In genomic region chr6:127952831-127953230, GRCh38 we compare ENCODE assay signal across 18 cellular contexts. TPM values are rescaled to one million over a fixed set of nuclear protein-coding genes. Genes with fewer than 3 reads are reported as not detected.
DNase-seq lines count a peak whose midpoint lies in the region; ATAC-seq and TF ChIP-seq lines count a peak whose summit lies in the region.
"Had no signal": no experiment of that assay in that cellular context is flagged by ENCODE, and none has a peak within 500 bp of the region (broad histone marks: within the 10 kb centered on the region; RNA-seq: fewer than 3 reads in every experiment).

No MANE protein-coding gene starts in this region.

- H3K79me2 ChIP-seq in GM23338 (replicated peaks; ENCODE audit: insufficient read depth) = no peaks in the 10 kb centered on the region
- H3K79me2 ChIP-seq: parathyroid adenoma had no signal

- H3K27ac ChIP-seq in GM23338 (ENCODE audit: low read depth) = no peak overlapping the region
- H3K27ac ChIP-seq: parathyroid adenoma, transverse colon had no signal

- TF ChIP-seq CTCF in GM23338 (conservative IDR thresholded peaks at IDR 0.05; ENCODE audit: low read depth in 2 of 2) = no peak

- H3K4me2 ChIP-seq in GM23338 = no peak overlapping the region

- peaks cover 22% of the 10 kb centered on the region for H3K36me3 Mint-ChIP-seq in T-helper 1 cell treated with Interleukin-12 subunit alpha and Interleukin-12 subunit beta and Interleukin-4 antibody, amounts not matched to agents 30 μg/mL and 1 μg/mL, for 36 hours (ENCODE audit: low read depth)
- no peaks in the 10 kb centered on the region for H3K36me3 Mint-ChIP-seq in GM23338 (ENCODE audit: low read depth)
- no peaks in the 10 kb centered on the region for H3K36me3 Mint-ChIP-seq in activated T-helper 17 cell treated with anti-CD3 and anti-CD28 coated beads, Interleukin-2, amount 50 U/mL, for 72 hours (ENCODE audit: low read depth)
- H3K36me3 Mint-ChIP-seq in natural killer cell treated with Interleukin-12 subunit alpha and Interleukin-12 subunit beta and Interleukin-15 and Interleukin-18, amount 100 ng/mL, for 72 hours = peaks cover 9% of the 10 kb centered on the region

- DNase-seq in T-helper 1 cell (no peak), GM23338 (ENCODE audit: low spot score) (no peak), posterior vena cava (ENCODE audit: low spot score) (no peak), islet precursor cell (no peak)
- DNase-seq in natural killer cell treated with Interleukin-12 subunit alpha and Interleukin-12 subunit beta and Interleukin-15 and Interleukin-18, amount 100 ng/mL, for 72 hours (ENCODE audit: low spot score) = no peak
- DNase-seq: foreskin melanocyte, Kasumi-1, NCI-H1436, SIG-M5, small intestine, transverse colon had no signal

- H3K36me3 ChIP-seq in GM23338 (ENCODE audit: insufficient read depth) = no peaks in the 10 kb centered on the region
- H3K36me3 ChIP-seq: transverse colon had no signal

- no peak for ATAC-seq in GM23338
- ATAC-seq in activated T-helper 17 cell treated with anti-CD3 and anti-CD28 coated beads, Interleukin-2, amount 50 U/mL, for 72 hours (replicated peaks) = no peak
- ATAC-seq in natural killer cell treated with Interleukin-12 subunit alpha and Interleukin-12 subunit beta and Interleukin-15 and Interleukin-18, amount 100 ng/mL, for 72 hours = no peak
- ATAC-seq in HG03469 (IDR thresholded peaks at IDR 0.05; ENCODE audit: unreplicated experiment) = no peak

- H3K4me1 ChIP-seq in GM23338 (ENCODE audit: insufficient read depth) = no peaks in the 10 kb centered on the region
- H3K4me1 ChIP-seq: parathyroid adenoma, transverse colon had no signal

- intact Hi-C loops in posterior vena cava (cut with DNase I) = no loop called here

- no peak overlapping the region for H3K4me3 ChIP-seq in GM23338
- H3K4me3 ChIP-seq: transverse colon had no signal

- H3K27me3 Mint-ChIP-seq in T-helper 1 cell treated with Interleukin-12 subunit alpha and Interleukin-12 subunit beta and Interleukin-4 antibody, amounts not matched to agents 30 μg/mL and 1 μg/mL, for 36 hours (ENCODE audit: low read depth) = no peaks in the 10 kb centered on the region
- no peaks in the 10 kb centered on the region for H3K27me3 Mint-ChIP-seq in GM23338 (ENCODE audit: insufficient read depth, low read depth, poor library complexity)
- no peaks in the 10 kb centered on the region for H3K27me3 Mint-ChIP-seq in activated T-helper 17 cell treated with anti-CD3 and anti-CD28 coated beads, Interleukin-2, amount 50 U/mL, for 72 hours
- no peaks in the 10 kb centered on the region for H3K27me3 Mint-ChIP-seq in natural killer cell treated with Interleukin-12 subunit alpha and Interleukin-12 subunit beta and Interleukin-15 and Interleukin-18, amount 100 ng/mL, for 72 hours

- peak overlapping the region; percentile 22 for H3K27ac Mint-ChIP-seq in T-helper 1 cell treated with Interleukin-12 subunit alpha and Interleukin-12 subunit beta and Interleukin-4 antibody, amounts not matched to agents 30 μg/mL and 1 μg/mL, for 36 hours
- no peak overlapping the region for H3K27ac Mint-ChIP-seq in GM23338
- H3K27ac Mint-ChIP-seq in activated T-helper 17 cell treated with anti-CD3 and anti-CD28 coated beads, Interleukin-2, amount 50 U/mL, for 72 hours = no peak overlapping the region
- H3K27ac Mint-ChIP-seq in natural killer cell treated with Interleukin-12 subunit alpha and Interleukin-12 subunit beta and Interleukin-15 and Interleukin-18, amount 100 ng/mL, for 72 hours = peak overlapping the region in 1 of 2 donors; percentile 87

- no peaks in the 10 kb centered on the region for H4K20me1 ChIP-seq in GM23338 (replicated peaks; ENCODE audit: insufficient read depth)

- H3K27me3 ChIP-seq in GM23338 (ENCODE audit: insufficient read depth) = no peaks in the 10 kb centered on the region
- H3K27me3 ChIP-seq: transverse colon had no signal

- H3K4me3 Mint-ChIP-seq in T-helper 1 cell treated with Interleukin-12 subunit alpha and Interleukin-12 subunit beta and Interleukin-4 antibody, amounts not matched to agents 30 μg/mL and 1 μg/mL, for 36 hours = no peak overlapping the region
- H3K4me3 Mint-ChIP-seq in GM23338 = no peak overlapping the region
- H3K4me3 Mint-ChIP-seq in activated T-helper 17 cell treated with anti-CD3 and anti-CD28 coated beads, Interleukin-2, amount 50 U/mL, for 72 hours = peak overlapping the region; percentile 79
- H3K4me3 Mint-ChIP-seq in natural killer cell treated with Interleukin-12 subunit alpha and Interleukin-12 subunit beta and Interleukin-15 and Interleukin-18, amount 100 ng/mL, for 72 hours = peak overlapping the region; percentile 23

- H3K9me2 ChIP-seq in GM23338 (ENCODE audit: insufficient read depth) = no peaks in the 10 kb centered on the region

- no peaks in the 10 kb centered on the region for H3F3A ChIP-seq in GM23338 (replicated peaks; ENCODE audit: low read depth)

- H2AFZ ChIP-seq in GM23338 = peak overlapping the region; percentile 28; the same call in 1 of the 2 replicates
- H2AFZ ChIP-seq: parathyroid adenoma had no signal

- peaks cover 16% of the 10 kb centered on the region for H3K9me3 Mint-ChIP-seq in T-helper 1 cell treated with Interleukin-12 subunit alpha and Interleukin-12 subunit beta and Interleukin-4 antibody, amounts not matched to agents 30 μg/mL and 1 μg/mL, for 36 hours
- H3K9me3 Mint-ChIP-seq in GM23338 = no peaks in the 10 kb centered on the region
- peaks cover 6% of the 10 kb centered on the region for H3K9me3 Mint-ChIP-seq in activated T-helper 17 cell treated with anti-CD3 and anti-CD28 coated beads, Interleukin-2, amount 50 U/mL, for 72 hours
- H3K9me3 Mint-ChIP-seq in natural killer cell treated with Interleukin-12 subunit alpha and Interleukin-12 subunit beta and Interleukin-15 and Interleukin-18, amount 100 ng/mL, for 72 hours = no peaks in the 10 kb centered on the region

- peaks cover 44% of the 10 kb centered on the region for H3K4me1 Mint-ChIP-seq in T-helper 1 cell treated with Interleukin-12 subunit alpha and Interleukin-12 subunit beta and Interleukin-4 antibody, amounts not matched to agents 30 μg/mL and 1 μg/mL, for 36 hours (ENCODE audit: low read depth)
- no peaks in the 10 kb centered on the region; the same call in 2 of the 3 replicates for H3K4me1 Mint-ChIP-seq in GM23338
- peaks cover 32% of the 10 kb centered on the region for H3K4me1 Mint-ChIP-seq in activated T-helper 17 cell treated with anti-CD3 and anti-CD28 coated beads, Interleukin-2, amount 50 U/mL, for 72 hours
- H3K4me1 Mint-ChIP-seq in natural killer cell treated with Interleukin-12 subunit alpha and Interleukin-12 subunit beta and Interleukin-15 and Interleukin-18, amount 100 ng/mL, for 72 hours (ENCODE audit: low read depth in 2 of 2) = peaks cover 26 to 43% of the 10 kb centered on the region in 2 donors

TF ChIP-seq in GM23338, 12 proteins besides CTCF, POLR2A, EP300 and RAD21:
- TF ChIP-seq NANOG (IDR thresholded peaks at IDR 0.05; ENCODE audit: borderline replicate concordance) (no peak), CREB1 (CRISPR knock-in tag; IDR thresholded peaks at IDR 0.05; ENCODE audit: low read depth) (no peak), EZH2phosphoT487 (IDR thresholded peaks at IDR 0.05; ENCODE audit: unreplicated experiment) (no peak), POLR2AphosphoS5 (IDR thresholded peaks at IDR 0.05; ENCODE audit: low read depth) (no peak), ZNF114 (CRISPR knock-in tag; IDR thresholded peaks at IDR 0.05) (no peak), EZH2 (IDR thresholded peaks at IDR 0.05; ENCODE audit: low read depth, unreplicated experiment) (no peak), JUNB (IDR thresholded peaks at IDR 0.05; ENCODE audit: unreplicated experiment) (no peak)

RNA-seq across cellular contexts. Expression of gene THEMIS, which starts 52.0 kb away (rescaled TPM):
- not detected in 2 replicates for total RNA-seq in GM23338 (2014; rRNA removed; shearing (Covaris generic))
- not detected in 2 replicates for polyA plus RNA-seq in GM23338 (2016; fragmentation: Nextera tagmentation; extraction: Ambion mirVana)
- total RNA-seq in activated T-helper 17 cell treated with anti-CD3 and anti-CD28 coated beads, Interleukin-2, amount 50 U/mL, for 72 hours = 10 to 100 TPM; 64.9 to 72.9 TPM
- total RNA-seq in natural killer cell treated with Interleukin-12 subunit alpha and Interleukin-12 subunit beta and Interleukin-15 and Interleukin-18, amount 100 ng/mL, for 72 hours = 10 to 100 TPM in 1 of 2 donors, 1 to 10 TPM in 1; 3.8 to 44.2 TPM
- total RNA-seq in posterior vena cava = under 1 TPM; 0.37 to 0.52 TPM
- total RNA-seq: A172, NCI-H460, OCI-LY7 had no signal

Comparison
In these comparisons a context has a peak if more than half of its experiments do, and no peak if none do; other contexts are left out.
1. H3K4me3 Mint-ChIP-seq: peak in activated T-helper 17 cell treated with anti-CD3 and anti-CD28 coated beads, Interleukin-2, amount 50 U/mL, for 72 hours (single experiment) and natural killer cell treated with Interleukin-12 subunit alpha and Interleukin-12 subunit beta and Interleukin-15 and Interleukin-18, amount 100 ng/mL, for 72 hours (single experiment); none in T-helper 1 cell treated with Interleukin-12 subunit alpha and Interleukin-12 subunit beta and Interleukin-4 antibody, amounts not matched to agents 30 μg/mL and 1 μg/mL, for 36 hours (single experiment) and GM23338 (single experiment).